ENCODE assay signal across 2 cellular contexts in genomic region chr11:93659841-93660240, GRCh38.
TF ChIP-seq lines count a peak whose summit lies in the region.

No MANE protein-coding gene starts in this region.

TF ChIP-seq in IMR-90, 13 proteins besides CTCF, POLR2A, EP300 and RAD21:
- TF ChIP-seq NFE2L2 (IDR thresholded peaks at IDR 0.05; ENCODE audit: low read depth, low read length), result no peak
- TF ChIP-seq CHD1 (IDR thresholded peaks at IDR 0.05; ENCODE audit: low read depth, low read length), result no peak
- no peak for TF ChIP-seq MXI1 (IDR thresholded peaks at IDR 0.05; ENCODE audit: borderline replicate concordance, low read depth, low read length)
- TF ChIP-seq, protein P1, sequence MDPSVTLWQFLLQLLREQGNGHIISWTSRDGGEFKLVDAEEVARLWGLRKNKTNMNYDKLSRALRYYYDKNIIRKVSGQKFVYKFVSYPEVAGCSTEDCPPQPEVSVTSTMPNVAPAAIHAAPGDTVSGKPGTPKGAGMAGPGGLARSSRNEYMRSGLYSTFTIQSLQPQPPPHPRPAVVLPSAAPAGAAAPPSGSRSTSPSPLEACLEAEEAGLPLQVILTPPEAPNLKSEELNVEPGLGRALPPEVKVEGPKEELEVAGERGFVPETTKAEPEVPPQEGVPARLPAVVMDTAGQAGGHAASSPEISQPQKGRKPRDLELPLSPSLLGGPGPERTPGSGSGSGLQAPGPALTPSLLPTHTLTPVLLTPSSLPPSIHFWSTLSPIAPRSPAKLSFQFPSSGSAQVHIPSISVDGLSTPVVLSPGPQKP (IDR thresholded peaks at IDR 0.05; ENCODE audit: borderline replicate concordance, low read depth, low read length), result no peak
- no peak for TF ChIP-seq SMC3 (IDR thresholded peaks at IDR 0.05; ENCODE audit: low read depth, low read length)
- TF ChIP-seq RFX5 (IDR thresholded peaks at IDR 0.05; ENCODE audit: low read depth, low read length), result no peak
- TF ChIP-seq FOS (IDR thresholded peaks at IDR 0.05; ENCODE audit: low read depth, low read length), result no peak
- no peak for TF ChIP-seq MAFK (IDR thresholded peaks at IDR 0.05; ENCODE audit: low read depth, low read length)
- TF ChIP-seq, protein P2, sequence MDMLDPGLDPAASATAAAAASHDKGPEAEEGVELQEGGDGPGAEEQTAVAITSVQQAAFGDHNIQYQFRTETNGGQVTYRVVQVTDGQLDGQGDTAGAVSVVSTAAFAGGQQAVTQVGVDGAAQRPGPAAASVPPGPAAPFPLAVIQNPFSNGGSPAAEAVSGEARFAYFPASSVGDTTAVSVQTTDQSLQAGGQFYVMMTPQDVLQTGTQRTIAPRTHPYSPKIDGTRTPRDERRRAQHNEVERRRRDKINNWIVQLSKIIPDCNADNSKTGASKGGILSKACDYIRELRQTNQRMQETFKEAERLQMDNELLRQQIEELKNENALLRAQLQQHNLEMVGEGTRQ (IDR thresholded peaks at IDR 0.05; ENCODE audit: low read depth, low read length), result no peak
- TF ChIP-seq MAZ (IDR thresholded peaks at IDR 0.05; ENCODE audit: borderline replicate concordance, low read depth, low read length), result no peak
- TF ChIP-seq BHLHE40 (IDR thresholded peaks at IDR 0.05; ENCODE audit: low read depth, low read length), result no peak
- TF ChIP-seq RCOR1 (IDR thresholded peaks at IDR 0.05; ENCODE audit: insufficient replicate concordance, low read length), result no peak
- no peak for TF ChIP-seq CEBPB (IDR thresholded peaks at IDR 0.05; ENCODE audit: low read depth, low read length)

TF ChIP-seq in K562, 482 proteins besides CTCF, POLR2A, EP300 and RAD21:
- TF ChIP-seq TAF9B (IDR thresholded peaks at IDR 0.05; ENCODE audit: partially characterized antibody) (no peak), YBX1 (IDR thresholded peaks at IDR 0.05) (no peak), LCOR (CRISPR knock-in tag; IDR thresholded peaks at IDR 0.05) (no peak), ILF3 (IDR thresholded peaks at IDR 0.05; ENCODE audit: borderline replicate concordance) (no peak), RBM25 (IDR thresholded peaks at IDR 0.05; ENCODE audit: low read depth, low read length, severe bottlenecking) (no peak), POLR2G (IDR thresholded peaks at IDR 0.05; ENCODE audit: low read depth, low read length) (no peak), TFAM (CRISPR knock-in tag; conservative IDR thresholded peaks at IDR 0.05) (no peak), NR3C1 (CRISPR knock-in tag; IDR thresholded peaks at IDR 0.05) (no peak), ZNF436 (CRISPR knock-in tag; IDR thresholded peaks at IDR 0.05) (no peak), CBX3 (IDR thresholded peaks at IDR 0.05; ENCODE audit: borderline replicate concordance in 1 of 2, low read length in 2 of 2) (no peak), ZNF584 (CRISPR knock-in tag; IDR thresholded peaks at IDR 0.05; ENCODE audit: low read depth) (no peak)
- TF ChIP-seq, protein P3, sequence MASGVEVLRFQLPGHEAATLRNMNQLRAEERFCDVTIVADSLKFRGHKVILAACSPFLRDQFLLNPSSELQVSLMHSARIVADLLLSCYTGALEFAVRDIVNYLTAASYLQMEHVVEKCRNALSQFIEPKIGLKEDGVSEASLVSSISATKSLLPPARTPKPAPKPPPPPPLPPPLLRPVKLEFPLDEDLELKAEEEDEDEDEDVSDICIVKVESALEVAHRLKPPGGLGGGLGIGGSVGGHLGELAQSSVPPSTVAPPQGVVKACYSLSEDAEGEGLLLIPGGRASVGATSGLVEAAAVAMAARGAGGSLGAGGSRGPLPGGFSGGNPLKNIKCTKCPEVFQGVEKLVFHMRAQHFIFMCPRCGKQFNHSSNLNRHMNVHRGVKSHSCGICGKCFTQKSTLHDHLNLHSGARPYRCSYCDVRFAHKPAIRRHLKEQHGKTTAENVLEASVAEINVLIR (CRISPR knock-in tag; IDR thresholded peaks at IDR 0.05), result no peak
- TF ChIP-seq, protein P4, sequence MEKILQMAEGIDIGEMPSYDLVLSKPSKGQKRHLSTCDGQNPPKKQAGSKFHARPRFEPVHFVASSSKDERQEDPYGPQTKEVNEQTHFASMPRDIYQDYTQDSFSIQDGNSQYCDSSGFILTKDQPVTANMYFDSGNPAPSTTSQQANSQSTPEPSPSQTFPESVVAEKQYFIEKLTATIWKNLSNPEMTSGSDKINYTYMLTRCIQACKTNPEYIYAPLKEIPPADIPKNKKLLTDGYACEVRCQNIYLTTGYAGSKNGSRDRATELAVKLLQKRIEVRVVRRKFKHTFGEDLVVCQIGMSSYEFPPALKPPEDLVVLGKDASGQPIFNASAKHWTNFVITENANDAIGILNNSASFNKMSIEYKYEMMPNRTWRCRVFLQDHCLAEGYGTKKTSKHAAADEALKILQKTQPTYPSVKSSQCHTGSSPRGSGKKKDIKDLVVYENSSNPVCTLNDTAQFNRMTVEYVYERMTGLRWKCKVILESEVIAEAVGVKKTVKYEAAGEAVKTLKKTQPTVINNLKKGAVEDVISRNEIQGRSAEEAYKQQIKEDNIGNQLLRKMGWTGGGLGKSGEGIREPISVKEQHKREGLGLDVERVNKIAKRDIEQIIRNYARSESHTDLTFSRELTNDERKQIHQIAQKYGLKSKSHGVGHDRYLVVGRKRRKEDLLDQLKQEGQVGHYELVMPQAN (IDR thresholded peaks at IDR 0.05; ENCODE audit: borderline replicate concordance), result no peak
